ENCODE assay signal across 25 cellular contexts in genomic region chr11:111067994-111068393, GRCh38.
DNase-seq lines count a peak whose midpoint lies in the region; FAIRE-seq and TF ChIP-seq lines count a peak whose summit lies in the region.
"Had no signal": no experiment of that assay in that cellular context is flagged by ENCODE, and none has a peak within 500 bp of the region (broad histone marks: within the 10 kb centered on the region; RNA-seq: fewer than 3 reads in every experiment).

No MANE protein-coding gene starts in this region.

- H3K79me1 ChIP-seq in H1 (ENCODE audit: low read depth, low read length): no peaks in the 10 kb centered on the region

- no peak overlapping the region for H3K14ac ChIP-seq in H1 (ENCODE audit: insufficient read length)

- H2AFZ ChIP-seq in H1 (ENCODE audit: low read length): no peak overlapping the region
- H2AFZ ChIP-seq in SK-N-SH (ENCODE audit: low read depth): no peak overlapping the region

- no peak overlapping the region for H2AK5ac ChIP-seq in H1 (ENCODE audit: low read depth, low read length)

- POLR2A ChIA-PET in HEK293 (lab: Yijun Ruan, JAX): no interaction called here
- POLR2A ChIA-PET in H1 (lab: Charles Lee; ENCODE audit: partially characterized antibody): no interaction called here
- POLR2A ChIA-PET in SK-N-SH (lab: Yijun Ruan, JAX): no interaction called here

- TF ChIP-seq POLR2A in H1 (IDR thresholded peaks at IDR 0.05; ENCODE audit: control extremely low read depth in 1 of 2, low read depth in 2 of 2, low read length in 2 of 2): no peak

- no peak overlapping the region for H4K5ac ChIP-seq in H1 (ENCODE audit: insufficient read length, low read depth, low read length)

- H3K9me3 ChIP-seq in HEK293 (ENCODE audit: control insufficient read depth, insufficient read depth, low read depth, low read length) (no peaks in the 10 kb centered on the region), adipocyte (ENCODE audit: control insufficient read depth, low read length) (peaks cover 18% of the 10 kb centered on the region), H1 (ENCODE audit: insufficient read depth in 2 of 2, low read depth in 1 of 2, low read length in 1 of 2) (peaks cover 0 to 4% of the 10 kb centered on the region in 2 experiments; a peak in 1 of 4 replicates), SK-N-SH (0 out of 2 replicates have a peak, but pooled peaks cover 12% of the 10 kb centered on the region)
- H3K9me3 ChIP-seq: BE2C had no signal

- no peak overlapping the region for H3K56ac ChIP-seq in H1 (replicated peaks; ENCODE audit: insufficient read length, low read depth, low read length)

- H2BK12ac ChIP-seq in H1 (ENCODE audit: low read depth, low read length): no peak overlapping the region

- H3K27ac ChIP-seq in HEK293 (ENCODE audit: extremely low read depth, low read depth, low read length) (no peak overlapping the region), H1 (ENCODE audit: low read depth, low read length) (no peak overlapping the region), SK-N-SH (ENCODE audit: low read depth in 2 of 2, low read length in 1 of 2) (no peak overlapping the region)
- H3K27ac ChIP-seq: BLaER1 had no signal

- H3K4me1 ChIP-seq in HEK293 (ENCODE audit: control insufficient read depth, insufficient read depth, low read length) (no peaks in the 10 kb centered on the region), adipocyte (ENCODE audit: control insufficient read depth, insufficient read depth, low read length) (peaks cover 5% of the 10 kb centered on the region), H1 (replicated peaks in 1 of 4; ENCODE audit: control insufficient read depth in 3 of 4, insufficient read depth in 4 of 4, low read length in 3 of 4) (no peaks in the 10 kb centered on the region), SK-N-SH (ENCODE audit: control insufficient read depth in 1 of 2, insufficient read depth in 2 of 2, low read depth in 1 of 2, low read length in 1 of 2) (no peaks in the 10 kb centered on the region; a peak in 1 of 4 replicates)
- H3K4me1 ChIP-seq: BE2C had no signal

- H3K4me2 ChIP-seq in H1 (ENCODE audit: insufficient read depth in 1 of 2, low read depth in 2 of 2, low read length in 2 of 2): no peak overlapping the region
- H3K4me2 ChIP-seq in SK-N-SH: no peak overlapping the region
- H3K4me2 ChIP-seq: BLaER1 had no signal

- CTCF ChIA-PET in HEK293 (lab: Yijun Ruan, JAX): interaction anchor here (0.6 to 0.8 kb wide), 2 partner anchors 28 to 257 kb away, joined by 4 read pairs; no protein-coding TSS in a partner anchor
- CTCF ChIA-PET in H1 (lab: Charles Lee; ENCODE audit: partially characterized antibody): interaction anchor here (0.5 kb wide), 1 partner anchor 74 kb away, joined by 3 read pairs; no protein-coding TSS in a partner anchor
- CTCF ChIA-PET in SK-N-SH (lab: Yijun Ruan, JAX): no interaction called here

- WGBS in H1 (ENCODE audit: extremely low coverage in 1 of 2, insufficient coverage in 1 of 2, insufficient read length in 1 of 2, insufficient replicate concordance in 2 of 2, low coverage in 1 of 2, low lambda C conversion rate in 2 of 2, missing lambda C conversion rate in 1 of 2), 2 experiments: 80% methylated on average over 1 of the region's 1 CpG; no CpG with 5 or more reads in 1 of the 2 experiments
- whole genome bisulfite sequencing in SK-N-SH (ENCODE audit: low lambda C conversion rate): 8% methylated on average over 1 of the region's 1 CpG

- H3F3A ChIP-seq in SK-N-SH (replicated peaks; ENCODE audit: insufficient read depth): no peaks in the 10 kb centered on the region

- H3K36me3 ChIP-seq in HEK293 (ENCODE audit: control insufficient read depth in 2 of 2, insufficient read depth in 1 of 2, low read length in 2 of 2) (no peaks in the 10 kb centered on the region), adipocyte (ENCODE audit: control insufficient read depth, insufficient read depth, low read length, severe bottlenecking) (no peaks in the 10 kb centered on the region), H1 (ENCODE audit: control insufficient read depth in 2 of 4, insufficient read depth in 4 of 4, low read length in 3 of 4) (no peaks in the 10 kb centered on the region), SK-N-SH (replicated peaks in 1 of 2; ENCODE audit: control insufficient read depth in 1 of 2, insufficient read depth in 2 of 2, low read length in 1 of 2) (no peaks in the 10 kb centered on the region)
- H3K36me3 ChIP-seq: BE2C, BLaER1 had no signal

- H3K23ac ChIP-seq in H1 (ENCODE audit: insufficient read length): no peak overlapping the region

- no peak overlapping the region for H4K91ac ChIP-seq in H1 (replicated peaks; ENCODE audit: insufficient read length, low read length)

- no peak overlapping the region for H3K18ac ChIP-seq in H1 (ENCODE audit: extremely low read depth, low read length)

- no peak overlapping the region for H2BK120ac ChIP-seq in H1 (replicated peaks; ENCODE audit: low read depth, low read length)

- DNase-seq in adipocyte (ENCODE audit: low read depth) (no peak), H1 (ENCODE audit: low read depth in 1 of 2, low spot score in 2 of 2) (no peak), SK-N-SH (no peak), inferior parietal cortex (ENCODE audit: extremely low spot score) (no peak)
- DNase-seq: 8988T; ACHN; BE2C; C1 segment of cervical spinal cord; CD4-positive, alpha-beta memory T cell; CD4-positive, CD25-positive, alpha-beta regulatory T cell; CD8-positive, alpha-beta memory T cell; COR-L47; DMS 273 treated with DMSO at 0.1 percent for 48 hours; DMS153; DMS53; DMS79; DND-41; EL; GDM1 had no signal

- no peak overlapping the region for H2BK20ac ChIP-seq in H1 (ENCODE audit: low read length)

- no peak for TF ChIP-seq EP300 in H1 (IDR thresholded peaks at IDR 0.05; ENCODE audit: borderline replicate concordance in 1 of 2, low read depth in 2 of 2, low read length in 2 of 2)
- no peak for TF ChIP-seq EP300 in SK-N-SH (IDR thresholded peaks at IDR 0.05; ENCODE audit: borderline replicate concordance in 1 of 2, low read depth in 1 of 2, low read length in 1 of 2)

- TF ChIP-seq RAD21 in H1 (IDR thresholded peaks at IDR 0.05 in 1 of 2, conservative IDR thresholded peaks at IDR 0.05 in 1 of 2; ENCODE audit: low read depth in 2 of 2, low read length in 2 of 2) (no peak), SK-N-SH (IDR thresholded peaks at IDR 0.05; ENCODE audit: low read length) (no peak)

- no peak overlapping the region for H2BK5ac ChIP-seq in H1 (ENCODE audit: low read depth, low read length)

- no peaks in the 10 kb centered on the region for H3K9me2 ChIP-seq in SK-N-SH

- no peak overlapping the region for H3K4ac ChIP-seq in H1 (replicated peaks; ENCODE audit: insufficient read length, low read depth, low read length)

- H4K20me1 ChIP-seq in H1 (replicated peaks in 1 of 2; ENCODE audit: control insufficient read depth in 1 of 2, insufficient read depth in 2 of 2, low read length in 2 of 2) (no peaks in the 10 kb centered on the region), SK-N-SH (ENCODE audit: insufficient read depth) (no peaks in the 10 kb centered on the region)
- H4K20me1 ChIP-seq: BLaER1 had no signal

- H3K79me2 ChIP-seq in H1 (ENCODE audit: control insufficient read depth in 1 of 2, insufficient read depth in 2 of 2, low read length in 2 of 2) (no peaks in the 10 kb centered on the region), SK-N-SH (ENCODE audit: insufficient read depth) (no peaks in the 10 kb centered on the region)

- no peak overlapping the region for H3K4me3 ChIP-seq in HEK293 (ENCODE audit: low read depth, low read length)
- H3K4me3 ChIP-seq in adipocyte (ENCODE audit: low read length): peak overlapping the region; percentile 21
- H3K4me3 ChIP-seq in H1 (ENCODE audit: extremely low read depth in 1 of 4, insufficient read depth in 2 of 4, low read depth in 3 of 4, low read length in 4 of 4): no peak overlapping the region
- H3K4me3 ChIP-seq in SK-N-SH (ENCODE audit: low read depth in 2 of 2, low read length in 1 of 2): no peak overlapping the region
- H3K4me3 ChIP-seq: BLaER1, GM12878 had no signal

- H4K8ac ChIP-seq in H1 (ENCODE audit: extremely low read depth, insufficient read depth, low read length): no peak overlapping the region

- TF ChIP-seq CTCF in HEK293 (tag by site-specific recombination; IDR thresholded peaks at IDR 0.05) (no peak), H1 (IDR thresholded peaks at IDR 0.05; ENCODE audit: control extremely low read depth in 1 of 3, insufficient read depth in 1 of 3, low read depth in 1 of 3, low read length in 3 of 3) (no peak), SK-N-SH (IDR thresholded peaks at IDR 0.05) (no peak)

- H3K9ac ChIP-seq in adipocyte (ENCODE audit: low read length) (no peak overlapping the region), H1 (replicated peaks in 1 of 4; ENCODE audit: extremely low read depth in 1 of 4, low read depth in 3 of 4, low read length in 3 of 4) (no peak overlapping the region), SK-N-SH (no peak overlapping the region)
- H3K9ac ChIP-seq: BLaER1 had no signal

- no peaks in the 10 kb centered on the region for H3K23me2 ChIP-seq in H1 (ENCODE audit: low read depth, low read length)

- H2BK15ac ChIP-seq in H1 (ENCODE audit: low read length): no peak overlapping the region

- FAIRE-seq in H1 (lab: Jason Lieb, UNC): no peak
- FAIRE-seq: A204.1, GM12878, GM12892, GM18507 had no signal

- H3K27me3 ChIP-seq in adipocyte (replicated peaks; ENCODE audit: control insufficient read depth, insufficient read depth, low read length): no peaks in the 10 kb centered on the region
- no peaks in the 10 kb centered on the region for H3K27me3 ChIP-seq in H1 (replicated peaks in 1 of 4; ENCODE audit: control insufficient read depth in 3 of 4, extremely low read depth in 1 of 4, insufficient read depth in 3 of 4, low read length in 3 of 4)
- H3K27me3 ChIP-seq in SK-N-SH (ENCODE audit: insufficient read depth): no peaks in the 10 kb centered on the region
- H3K27me3 ChIP-seq: BE2C, BLaER1 had no signal

TF ChIP-seq in H1, 55 proteins besides CTCF, POLR2A, EP300 and RAD21:
- TF ChIP-seq KDM1A (IDR thresholded peaks at IDR 0.05; ENCODE audit: borderline replicate concordance, low read length): peak; percentile 62; the same call in 1 of the 2 replicates
- TF ChIP-seq TBP (IDR thresholded peaks at IDR 0.05; ENCODE audit: low read depth, low read length): no peak
TF ChIP-seq in H1: peak in this region for 1.

TF ChIP-seq in SK-N-SH, 30 proteins besides CTCF, POLR2A, EP300 and RAD21 (continues in another document):
- TF ChIP-seq ZBTB33 (IDR thresholded peaks at IDR 0.05; ENCODE audit: borderline replicate concordance, low read depth): no peak
